11 cellular contexts compared by ENCODE assay signal in genomic region chr5:128844354-128844923, GRCh38.
DNase-seq lines count a peak whose midpoint lies in the region; TF ChIP-seq lines count a peak whose summit lies in the region.
"Had no signal": no experiment of that assay in that cellular context is flagged by ENCODE, and none has a peak within 500 bp of the region (broad histone marks: within the 10 kb centered on the region; RNA-seq: fewer than 3 reads in every experiment).

No MANE protein-coding gene starts in this region.

- intact Hi-C loops in prostate gland (cut with DNase I) = loop anchor here (5.0 kb wide), 1 partner anchor 632 kb away; no protein-coding TSS in a partner anchor

- H3K9me3 ChIP-seq in prostate gland = no peaks in the 10 kb centered on the region
- H3K9me3 ChIP-seq: HAP-1 had no signal

- DNase-seq in NCI-H2171 treated with DMSO at 0.1 percent for 48 hours (lab: John Stamatoyannopoulos, UW) (peak; percentile 4), NCI-H2171 (lab: John Stamatoyannopoulos, UW) (no peak), NCI-H774 (lab: John Stamatoyannopoulos, UW) (peak; percentile 2), epithelial cell of proximal tubule (ENCODE audit: low read depth) (no peak), prostate gland (ENCODE audit: low spot score) (no peak), SKM-1 treated with dmso at 0.1 percent for 144 hours (lab: John Stamatoyannopoulos, UW; ENCODE audit: unreplicated experiment) (no peak), AG08396 (ENCODE audit: low spot score) (no peak)
- DNase-seq in activated naive CD4-positive, alpha-beta T cell (lab: John Stamatoyannopoulos, UW) = no peak
- DNase-seq: activated naive CD4-positive, alpha-beta T cell treated with anti-CD3 and anti-CD28 coated beads for 36 hours; NCI-H146 had no signal

- no peak overlapping the region for H3K27ac ChIP-seq in prostate gland

- TF ChIP-seq POLR2A in prostate gland (IDR thresholded peaks at IDR 0.05) = no peak

- no peaks in the 10 kb centered on the region for H3K36me3 ChIP-seq in prostate gland
- H3K36me3 ChIP-seq: HAP-1 had no signal

- no peak overlapping the region for H3K4me3 ChIP-seq in epithelial cell of proximal tubule (ENCODE audit: low read depth, low read length)
- H3K4me3 ChIP-seq in prostate gland = no peak overlapping the region
- H3K4me3 ChIP-seq: HAP-1 had no signal

- H3K4me1 ChIP-seq in prostate gland (replicated peaks) = no peaks in the 10 kb centered on the region
- H3K4me1 ChIP-seq: HAP-1 had no signal

- peak; percentile 40 for TF ChIP-seq CTCF in epithelial cell of proximal tubule (conservative IDR thresholded peaks at IDR 0.05; ENCODE audit: low read depth, low read length)
- peak in 3 of 4 experiments; percentile 39 to 53 (median 45) for TF ChIP-seq CTCF in prostate gland (IDR thresholded peaks at IDR 0.05)

- H3K27me3 ChIP-seq in prostate gland (replicated peaks; ENCODE audit: insufficient read depth) = no peaks in the 10 kb centered on the region

- WGBS in prostate gland = 18% methylated on average over 2 of the region's 2 CpGs

Comparison
In these comparisons a context has a peak if more than half of its experiments do, and no peak if none do; other contexts are left out.
1. DNase-seq: peak in NCI-H2171 treated with DMSO at 0.1 percent for 48 hours (single experiment) and NCI-H774 (single experiment); none in NCI-H2171 (single experiment), epithelial cell of proximal tubule (single experiment), prostate gland (single experiment), SKM-1 treated with dmso at 0.1 percent for 144 hours (single experiment), activated naive CD4-positive, alpha-beta T cell (0 of 4) and AG08396 (single experiment).